9 cellular contexts compared by ENCODE assay signal in genomic region chr12:13101854-13102375, GRCh38. TPM values are rescaled to one million over a fixed set of nuclear protein-coding genes. Genes with fewer than 3 reads are reported as not detected.
DNase-seq lines count a peak whose midpoint lies in the region; ATAC-seq and FAIRE-seq lines count a peak whose summit lies in the region.
"Had no signal": no experiment of that assay in that cellular context is flagged by ENCODE, and none has a peak within 500 bp of the region (broad histone marks: within the 10 kb centered on the region; RNA-seq: fewer than 3 reads in every experiment).

No MANE protein-coding gene starts in this region.

- H3K27me3 Mint-ChIP-seq in immature natural killer cell (ENCODE audit: low read depth in 3 of 3), result peaks cover 10 to 14% (median 11%) of the 10 kb centered on the region in 3 donors
- H3K27me3 Mint-ChIP-seq in stimulated activated memory B cell treated with anti-CD40 and anti-IgM and Interleukin-4, amounts not matched to agents 10 μg/mL and 1 μg/mL and 100 μg/mL, for 72 hours, result no peaks in the 10 kb centered on the region

- H3K27me3 ChIP-seq in adipocyte (replicated peaks; ENCODE audit: control insufficient read depth, insufficient read depth, low read length), result no peaks in the 10 kb centered on the region

- H3K27ac Mint-ChIP-seq in immature natural killer cell, result peak overlapping the region; percentile 82 to 95 (median 89)
- H3K27ac Mint-ChIP-seq in stimulated activated memory B cell treated with anti-CD40 and anti-IgM and Interleukin-4, amounts not matched to agents 10 μg/mL and 1 μg/mL and 100 μg/mL, for 72 hours, result peak overlapping the region; percentile 91

- no peaks in the 10 kb centered on the region for H3K9me3 ChIP-seq in adipocyte (ENCODE audit: control insufficient read depth, low read length)

- peaks cover 30 to 36% of the 10 kb centered on the region in 2 donors for H3K4me1 Mint-ChIP-seq in immature natural killer cell
- H3K4me1 Mint-ChIP-seq in stimulated activated memory B cell treated with anti-CD40 and anti-IgM and Interleukin-4, amounts not matched to agents 10 μg/mL and 1 μg/mL and 100 μg/mL, for 72 hours, result peaks cover 66% of the 10 kb centered on the region

- peak overlapping the region; percentile 73 for H3K4me3 ChIP-seq in adipocyte (ENCODE audit: low read length)

- peaks cover 58% of the 10 kb centered on the region for H3K4me1 ChIP-seq in adipocyte (ENCODE audit: control insufficient read depth, insufficient read depth, low read length)

- ATAC-seq in stimulated activated memory B cell treated with anti-CD40 and anti-IgM and Interleukin-4, amounts not matched to agents 10 μg/mL and 1 μg/mL and 100 μg/mL, for 72 hours, result peak; percentile 2
- ATAC-seq in HG03460 (IDR thresholded peaks at IDR 0.05; ENCODE audit: unreplicated experiment) (no peak), HG02885 (IDR thresholded peaks at IDR 0.05; ENCODE audit: poor library complexity, unreplicated experiment) (no peak)

- peak; percentile 98 for FAIRE-seq in G401.6 (lab: Jason Lieb, UNC)
- FAIRE-seq: TTC549 had no signal

- H3K9me3 Mint-ChIP-seq in immature natural killer cell, result no peaks in the 10 kb centered on the region
- no peaks in the 10 kb centered on the region for H3K9me3 Mint-ChIP-seq in stimulated activated memory B cell treated with anti-CD40 and anti-IgM and Interleukin-4, amounts not matched to agents 10 μg/mL and 1 μg/mL and 100 μg/mL, for 72 hours

- no peaks in the 10 kb centered on the region for H3K36me3 ChIP-seq in adipocyte (ENCODE audit: control insufficient read depth, insufficient read depth, low read length, severe bottlenecking)

- peak overlapping the region; percentile 86 for H3K9ac ChIP-seq in adipocyte (ENCODE audit: low read length)

- peaks cover 0 to 3% (median 0%) of the 10 kb centered on the region in 3 donors for H3K36me3 Mint-ChIP-seq in immature natural killer cell
- no peaks in the 10 kb centered on the region for H3K36me3 Mint-ChIP-seq in stimulated activated memory B cell treated with anti-CD40 and anti-IgM and Interleukin-4, amounts not matched to agents 10 μg/mL and 1 μg/mL and 100 μg/mL, for 72 hours

- DNase-seq in NCI-H460 (ENCODE audit: extremely low read depth, low read depth) (peak; percentile 38), adipocyte (ENCODE audit: low read depth) (peak; percentile 67), immature natural killer cell (peak in 1 of 3 donors; percentile 4), NK-92 (lab: John Stamatoyannopoulos, UW; ENCODE audit: unreplicated experiment) (no peak)

- H3K4me3 Mint-ChIP-seq in immature natural killer cell, result peak overlapping the region; percentile 85 to 92 (median 87)
- peak overlapping the region; percentile 89 for H3K4me3 Mint-ChIP-seq in stimulated activated memory B cell treated with anti-CD40 and anti-IgM and Interleukin-4, amounts not matched to agents 10 μg/mL and 1 μg/mL and 100 μg/mL, for 72 hours

RNA-seq across cellular contexts. Expression of gene GSG1, which starts 1.6 kb away (rescaled TPM):
- total RNA-seq in NCI-H460 (2014; rRNA removed; shearing (Covaris generic)), result not detected in 2 replicates
- 0.21 TPM in 1 of 2 replicates, not detected in the other for polyA plus RNA-seq in NCI-H460 (2014; cell fraction: nucleus; rRNA removed)
- polyA plus RNA-seq in immature natural killer cell, result under 1 TPM in 1 of 3 donors, not detected in 2; 0.09 TPM

RNA-seq across cellular contexts. Expression of gene FAM234B, which starts 57.7 kb away (rescaled TPM):
- 7.4 and 7.8 TPM in 2 replicates for total RNA-seq in NCI-H460 (2014; rRNA removed; shearing (Covaris generic))
- polyA plus RNA-seq in NCI-H460 (2014; cell fraction: nucleus; rRNA removed), result 5.0 and 5.1 TPM in 2 replicates
- polyA plus RNA-seq in immature natural killer cell, result 1 to 10 TPM in 2 of 3 donors, under 1 TPM in 1; 0.14 to 1.5 (median 1.3) TPM
